20 cellular contexts compared by ENCODE assay signal in the genomic region with DNA sequence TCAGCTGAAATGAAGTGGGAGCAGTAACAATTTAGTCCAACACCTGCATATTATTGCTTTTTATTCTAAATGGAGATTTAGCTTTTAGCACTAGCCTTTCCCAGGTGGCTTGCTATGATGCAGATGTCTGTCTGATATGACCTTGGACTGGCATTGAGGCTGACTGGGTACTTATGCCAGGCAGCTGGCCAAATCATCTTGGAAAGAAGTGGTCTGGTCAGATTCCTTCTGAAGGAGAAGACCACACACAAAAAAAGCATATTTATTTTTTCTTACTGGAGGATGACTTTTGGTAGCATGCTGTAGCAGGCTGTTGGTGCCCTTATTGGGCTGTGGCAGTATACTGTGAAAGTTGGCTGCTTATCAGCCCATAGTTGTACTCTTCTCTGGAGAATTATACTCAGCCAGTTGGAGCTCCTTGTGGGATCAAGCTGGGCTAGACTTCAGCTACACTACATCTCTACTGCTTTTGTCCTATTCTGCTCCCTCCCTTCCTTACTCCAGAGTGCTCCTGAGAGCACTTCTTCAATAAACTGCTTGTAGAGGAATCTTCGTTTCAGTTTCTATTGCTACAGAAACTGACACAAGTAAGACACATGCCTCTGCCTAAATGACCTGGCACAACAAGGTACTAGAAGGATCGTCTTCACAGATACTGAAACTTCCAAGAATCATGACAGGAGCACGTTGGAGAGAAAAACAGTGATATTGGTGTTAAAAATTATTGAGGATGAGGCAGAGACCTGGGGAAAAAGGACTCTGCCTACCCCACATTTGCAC.
DNase-seq lines count a peak whose midpoint lies in the region; ATAC-seq and TF ChIP-seq lines count a peak whose summit lies in the region.
"Had no signal": no experiment of that assay in that cellular context is flagged by ENCODE, and none has a peak within 500 bp of the region (broad histone marks: within the 10 kb centered on the region; RNA-seq: fewer than 3 reads in every experiment).

No MANE protein-coding gene starts in this region.

- no peak overlapping the region for H3K4me2 ChIP-seq in OCI-LY7 (ENCODE audit: low read length)
- H3K4me2 ChIP-seq: neural progenitor cell had no signal

- H4K20me1 ChIP-seq in OCI-LY7 (ENCODE audit: insufficient read depth, low read length), result no peaks in the 10 kb centered on the region

- H2AFZ ChIP-seq in OCI-LY7 (ENCODE audit: low read length), result no peak overlapping the region
- H2AFZ ChIP-seq: neural progenitor cell had no signal

- no peaks in the 10 kb centered on the region for H3K9me3 ChIP-seq in OCI-LY7 (ENCODE audit: low read length)
- H3K9me3 ChIP-seq: esophagus muscularis mucosa, SJSA1, testis had no signal

- no peak overlapping the region for H3K27ac ChIP-seq in OCI-LY7 (ENCODE audit: low read depth, low read length, poor library complexity, severe bottlenecking)
- H3K27ac ChIP-seq: esophagus muscularis mucosa, neural progenitor cell, SJSA1, testis had no signal

- no peak overlapping the region for H3K4me3 ChIP-seq in OCI-LY7 (ENCODE audit: low read depth, low read length, poor library complexity, severe bottlenecking)
- H3K4me3 ChIP-seq: esophagus muscularis mucosa, neural progenitor cell, SJSA1, testis had no signal

- intact Hi-C loops in OCI-LY7 (cut with micrococcal nuclease; ENCODE audit: unreplicated experiment) (no loop called here), Right ventricle myocardium superior (cut with DNase I) (no loop called here)

- no peaks in the 10 kb centered on the region for H3K79me2 ChIP-seq in OCI-LY7 (ENCODE audit: insufficient read depth, low read depth, low read length)

- CTCF ChIA-PET in OCI-LY7 (lab: Charles Lee; ENCODE audit: unreplicated experiment), result no interaction called here

- ATAC-seq in GM18517 (IDR thresholded peaks at IDR 0.05; ENCODE audit: unreplicated experiment) (peak; percentile 77), HG02642 (IDR thresholded peaks at IDR 0.05; ENCODE audit: poor library complexity, unreplicated experiment) (peak; percentile 56), Right ventricle myocardium superior (ENCODE audit: poor library complexity) (no peak)
- ATAC-seq: left colon had no signal

- H3K4me1 ChIP-seq in OCI-LY7 (ENCODE audit: insufficient read depth, low read length, poor library complexity, severe bottlenecking), result no peaks in the 10 kb centered on the region
- H3K4me1 ChIP-seq: esophagus muscularis mucosa, neural progenitor cell, SJSA1, testis had no signal

- BruUV-seq in OCI-LY7 (replicated peaks; lab: Mats Ljungman, UMichigan), result no TSS peak

- no peaks in the 10 kb centered on the region for H3K36me3 ChIP-seq in OCI-LY7 (ENCODE audit: insufficient read depth, low read length)
- H3K36me3 ChIP-seq: esophagus muscularis mucosa, neural progenitor cell, SJSA1 had no signal

- POLR2A ChIA-PET in OCI-LY7 (lab: Charles Lee), result interaction anchor here (0.6 kb wide), 1 partner anchor 585 kb away, joined by 3 read pairs; no protein-coding TSS in a partner anchor

- TF ChIP-seq CTCF in OCI-LY7 (conservative IDR thresholded peaks at IDR 0.05; ENCODE audit: low read length), result no peak

- DNase-seq in DMS79 (lab: John Stamatoyannopoulos, UW) (peak; percentile 76), NCI-H2029 treated with DMSO at 0.1 percent for 48 hours (lab: John Stamatoyannopoulos, UW) (peak; percentile 29), OCI-LY7 (ENCODE audit: low spot score) (no peak), NCI-H1417 treated with DMSO at 0.1 percent for 48 hours (lab: John Stamatoyannopoulos, UW) (no peak), NCI-H2107 treated with DMSO at 0.1 percent for 48 hours (lab: John Stamatoyannopoulos, UW; ENCODE audit: unreplicated experiment) (no peak), Right ventricle myocardium superior (no peak)
- DNase-seq: activated CD4-positive, CD25-positive, alpha-beta regulatory T cell; activated CD8-positive, alpha-beta memory T cell treated with anti-CD3 and anti-CD28 coated beads, Interleukin-2, amount 50 U/mL, for 4 hours; activated effector memory CD4-positive, alpha-beta T cell treated with anti-CD3 and anti-CD28 coated beads, Interleukin-2, amount 50 U/mL, for 16 hours; caudate nucleus; COR-L47; left colon; NCI-H1436 treated with DMSO at 0.1 percent for 48 hours; NCI-H526; testis had no signal

- no peaks in the 10 kb centered on the region for H3K9me2 ChIP-seq in OCI-LY7 (ENCODE audit: insufficient read depth, low read length)

Comparison
In these comparisons a context has a peak if more than half of its experiments do, and no peak if none do; other contexts are left out.
1. DNase-seq: peak in DMS79 (single experiment) and NCI-H2029 treated with DMSO at 0.1 percent for 48 hours (single experiment); none in OCI-LY7 (single experiment), NCI-H1417 treated with DMSO at 0.1 percent for 48 hours (single experiment), NCI-H2107 treated with DMSO at 0.1 percent for 48 hours (single experiment) and Right ventricle myocardium superior (single experiment).